Comparison of ENCODE assay signal across 22 cellular contexts in genomic region chr17:11384131-11384530, GRCh38.
DNase-seq lines count a peak whose midpoint lies in the region; ATAC-seq, FAIRE-seq and TF ChIP-seq lines count a peak whose summit lies in the region.
"Had no signal": no experiment of that assay in that cellular context is flagged by ENCODE, and none has a peak within 500 bp of the region (broad histone marks: within the 10 kb centered on the region; RNA-seq: fewer than 3 reads in every experiment).

No MANE protein-coding gene starts in this region.

- no peak overlapping the region for H2BK5ac ChIP-seq in H1 (ENCODE audit: low read depth, low read length)

- H3K9me3 ChIP-seq in A673 (ENCODE audit: low read depth, low read length, poor library complexity, severe bottlenecking) (no peaks in the 10 kb centered on the region), H1 (ENCODE audit: insufficient read depth in 2 of 2, low read depth in 1 of 2, low read length in 1 of 2) (no peaks in the 10 kb centered on the region)

- H3K79me2 ChIP-seq in H1 (ENCODE audit: control insufficient read depth in 1 of 2, insufficient read depth in 2 of 2, low read length in 2 of 2): no peaks in the 10 kb centered on the region

- H4K20me1 ChIP-seq in H1 (replicated peaks in 1 of 2; ENCODE audit: control insufficient read depth in 1 of 2, insufficient read depth in 2 of 2, low read length in 2 of 2): no peaks in the 10 kb centered on the region

- H2AFZ ChIP-seq in H1 (ENCODE audit: low read length): no peak overlapping the region

- no peak overlapping the region for H2BK20ac ChIP-seq in H1 (ENCODE audit: low read length)

- H3K27ac ChIP-seq in A673 (ENCODE audit: low read depth, low read length, poor library complexity, severe bottlenecking) (peak overlapping the region; percentile 77), H1 (ENCODE audit: low read depth, low read length) (no peak overlapping the region)
- H3K27ac ChIP-seq: 22Rv1 had no signal

- H4K91ac ChIP-seq in H1 (replicated peaks; ENCODE audit: insufficient read length, low read length): no peak overlapping the region

- no TSS peak for BruUV-seq in A673 (replicated peaks; lab: Mats Ljungman, UMichigan)

- no peak overlapping the region for H2BK120ac ChIP-seq in H1 (replicated peaks; ENCODE audit: low read depth, low read length)

- TF ChIP-seq CTCF in A673 (conservative IDR thresholded peaks at IDR 0.05; ENCODE audit: low read depth, low read length) (no peak), H1 (IDR thresholded peaks at IDR 0.05; ENCODE audit: control extremely low read depth in 1 of 3, insufficient read depth in 1 of 3, low read depth in 1 of 3, low read length in 3 of 3) (no peak)

- no peaks in the 10 kb centered on the region for H3K23me2 ChIP-seq in H1 (ENCODE audit: low read depth, low read length)

- no peak for TF ChIP-seq EP300 in H1 (IDR thresholded peaks at IDR 0.05; ENCODE audit: borderline replicate concordance in 1 of 2, low read depth in 2 of 2, low read length in 2 of 2)

- H3K4me2 ChIP-seq in H1 (ENCODE audit: insufficient read depth in 1 of 2, low read depth in 2 of 2, low read length in 2 of 2): no peak overlapping the region

- TF ChIP-seq POLR2A in H1 (IDR thresholded peaks at IDR 0.05; ENCODE audit: control extremely low read depth in 1 of 2, low read depth in 2 of 2, low read length in 2 of 2): no peak

- no peak overlapping the region for H3K18ac ChIP-seq in H1 (ENCODE audit: extremely low read depth, low read length)

- FAIRE-seq in H1 (lab: Jason Lieb, UNC): no peak
- FAIRE-seq: A204.1, GM12891, GM18507 had no signal

- DNase-seq in A673 (ENCODE audit: low spot score) (peak; percentile 96), RKO (ENCODE audit: low spot score) (peak; percentile 3), H1 (ENCODE audit: low read depth in 1 of 2, low spot score in 2 of 2) (no peak), ecto neural progenitor cell (ENCODE audit: low spot score) (no peak)
- DNase-seq: ACHN; AML-193; C1 segment of cervical spinal cord; Calu3; CD4-positive, alpha-beta memory T cell; COR-L47; DMS53; DMS79 treated with DMSO at 0.1 percent for 48 hours; GF-D8; GOT3; H7; HCEC 1CT had no signal

- peaks cover 56% of the 10 kb centered on the region for H3K4me1 ChIP-seq in A673 (ENCODE audit: insufficient read depth, low read length, poor library complexity, severe bottlenecking)
- H3K4me1 ChIP-seq in H1 (replicated peaks in 1 of 4; ENCODE audit: control insufficient read depth in 3 of 4, insufficient read depth in 4 of 4, low read length in 3 of 4): no peaks in the 10 kb centered on the region

- no peak overlapping the region for H3K14ac ChIP-seq in H1 (ENCODE audit: insufficient read length)

- POLR2A ChIA-PET in A673 (lab: Charles Lee; ENCODE audit: low non-redundant PET): no interaction called here
- POLR2A ChIA-PET in H1 (lab: Charles Lee; ENCODE audit: partially characterized antibody): no interaction called here

- no peak overlapping the region for H4K5ac ChIP-seq in H1 (ENCODE audit: insufficient read length, low read depth, low read length)

- H2AK5ac ChIP-seq in H1 (ENCODE audit: low read depth, low read length): 0 out of 2 replicates have a peak overlapping the region, but pooled peaks have one; percentile 53

- H3K4ac ChIP-seq in H1 (replicated peaks; ENCODE audit: insufficient read length, low read depth, low read length): no peak overlapping the region

- no peak for TF ChIP-seq RAD21 in H1 (IDR thresholded peaks at IDR 0.05 in 1 of 2, conservative IDR thresholded peaks at IDR 0.05 in 1 of 2; ENCODE audit: low read depth in 2 of 2, low read length in 2 of 2)

- H3K27me3 ChIP-seq in A673 (replicated peaks; ENCODE audit: insufficient read depth, low read depth, low read length, poor library complexity) (no peaks in the 10 kb centered on the region), H1 (replicated peaks in 1 of 4; ENCODE audit: control insufficient read depth in 3 of 4, extremely low read depth in 1 of 4, insufficient read depth in 3 of 4, low read length in 3 of 4) (no peaks in the 10 kb centered on the region)

- H3K9ac ChIP-seq in H1 (replicated peaks in 1 of 4; ENCODE audit: extremely low read depth in 1 of 4, low read depth in 3 of 4, low read length in 3 of 4): no peak overlapping the region

- WGBS in H1 (ENCODE audit: extremely low coverage in 1 of 2, insufficient coverage in 1 of 2, insufficient read length in 1 of 2, insufficient replicate concordance in 2 of 2, low coverage in 1 of 2, low lambda C conversion rate in 2 of 2, missing lambda C conversion rate in 1 of 2), 2 experiments: 94% methylated on average over 3 of the region's 3 CpGs; no CpG with 5 or more reads in 1 of the 2 experiments

- CTCF ChIA-PET in A673 (lab: Charles Lee): no interaction called here
- CTCF ChIA-PET in H1 (lab: Charles Lee; ENCODE audit: partially characterized antibody): interaction anchor here (0.7 to 1.6 kb wide), 2 partner anchors 8 to 508 kb away, joined by 3 to 4 read pairs; no protein-coding TSS in a partner anchor

- ATAC-seq in GM19395 (IDR thresholded peaks at IDR 0.05; ENCODE audit: unreplicated experiment) (no peak), HG02571 (IDR thresholded peaks at IDR 0.05; ENCODE audit: unreplicated experiment) (no peak)

- intact Hi-C loops in A673 (cut with micrococcal nuclease; ENCODE audit: unreplicated experiment): loop anchor here (5.0 kb wide), 3 partner anchors 103 to 142 kb away; partner anchors contain the start of gene SHISA6

- no peak overlapping the region for H2BK15ac ChIP-seq in H1 (ENCODE audit: low read length)

- H3K56ac ChIP-seq in H1 (replicated peaks; ENCODE audit: insufficient read length, low read depth, low read length): no peak overlapping the region

- no peaks in the 10 kb centered on the region for H3K36me3 ChIP-seq in A673 (ENCODE audit: insufficient read depth, low read length, poor library complexity, severe bottlenecking)
- no peaks in the 10 kb centered on the region for H3K36me3 ChIP-seq in H1 (ENCODE audit: control insufficient read depth in 2 of 4, insufficient read depth in 4 of 4, low read length in 3 of 4)

- no peak overlapping the region for H3K23ac ChIP-seq in H1 (ENCODE audit: insufficient read length)

- H4K8ac ChIP-seq in H1 (ENCODE audit: extremely low read depth, insufficient read depth, low read length): no peak overlapping the region

- no peak overlapping the region for H2BK12ac ChIP-seq in H1 (ENCODE audit: low read depth, low read length)

- H3K79me1 ChIP-seq in H1 (ENCODE audit: low read depth, low read length): no peaks in the 10 kb centered on the region

- H3K4me3 ChIP-seq in A673 (ENCODE audit: low read depth, low read length, poor library complexity, severe bottlenecking) (no peak overlapping the region), H1 (ENCODE audit: extremely low read depth in 1 of 4, insufficient read depth in 2 of 4, low read depth in 3 of 4, low read length in 4 of 4) (no peak overlapping the region)

TF ChIP-seq in H1, 55 proteins besides CTCF, POLR2A, EP300 and RAD21:
- TF ChIP-seq RXRA (IDR thresholded peaks at IDR 0.05; ENCODE audit: insufficient read depth, low read depth, low read length): no peak
- no peak for TF ChIP-seq HDAC2 (IDR thresholded peaks at IDR 0.05; ENCODE audit: borderline replicate concordance in 1 of 2, low read depth in 2 of 2, low read length in 2 of 2)
- TF ChIP-seq KDM1A (IDR thresholded peaks at IDR 0.05; ENCODE audit: borderline replicate concordance, low read length): no peak
- TF ChIP-seq CBX8 (IDR thresholded peaks at IDR 0.05; ENCODE audit: borderline replicate concordance, low read depth, low read length): no peak
- no peak for TF ChIP-seq TAF1 (IDR thresholded peaks at IDR 0.05; ENCODE audit: low read depth, low read length)
- TF ChIP-seq USF2 (IDR thresholded peaks at IDR 0.05; ENCODE audit: low read length): no peak
- no peak for TF ChIP-seq TEAD4 (IDR thresholded peaks at IDR 0.05; ENCODE audit: low read depth, low read length)
- no peak for TF ChIP-seq CEBPB (IDR thresholded peaks at IDR 0.05; ENCODE audit: low read depth, low read length)
- no peak for TF ChIP-seq BCL11A (IDR thresholded peaks at IDR 0.05; ENCODE audit: low read depth in 2 of 2, low read length in 2 of 2)
- TF ChIP-seq BRCA1 (IDR thresholded peaks at IDR 0.05; ENCODE audit: low read depth, low read length): no peak
- no peak for TF ChIP-seq SUZ12 (IDR thresholded peaks at IDR 0.05; ENCODE audit: low read length)
- TF ChIP-seq SP4 (IDR thresholded peaks at IDR 0.05; ENCODE audit: low read length): no peak
- TF ChIP-seq NANOG (IDR thresholded peaks at IDR 0.05; ENCODE audit: insufficient read depth, low read depth, low read length, poor library complexity, severe bottlenecking): no peak
- TF ChIP-seq, protein P1, sequence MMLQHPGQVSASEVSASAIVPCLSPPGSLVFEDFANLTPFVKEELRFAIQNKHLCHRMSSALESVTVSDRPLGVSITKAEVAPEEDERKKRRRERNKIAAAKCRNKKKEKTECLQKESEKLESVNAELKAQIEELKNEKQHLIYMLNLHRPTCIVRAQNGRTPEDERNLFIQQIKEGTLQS (IDR thresholded peaks at IDR 0.05; ENCODE audit: insufficient read depth, low read depth, low read length): no peak

Comparison
In these comparisons a context has a peak if more than half of its experiments do, and no peak if none do; other contexts are left out.
1. DNase-seq: peak in A673 (single experiment) and RKO (single experiment); none in H1 (0 of 2) and ecto neural progenitor cell (single experiment).